ENCODE assay signal across 8 cellular contexts in genomic region chr20:34215711-34216381, GRCh38. TPM values are rescaled to one million over a fixed set of nuclear protein-coding genes. Genes with fewer than 3 reads are reported as not detected.
DNase-seq lines count a peak whose midpoint lies in the region; ATAC-seq and TF ChIP-seq lines count a peak whose summit lies in the region.

No MANE protein-coding gene starts in this region.

- CTCF ChIA-PET in HEK293 (lab: Yijun Ruan, JAX), result interaction anchor here (0.7 kb wide), 1 partner anchor 1481 kb away, joined by 3 read pairs; no protein-coding TSS in a partner anchor

- H3K9me3 ChIP-seq in HEK293 (ENCODE audit: control insufficient read depth, insufficient read depth, low read depth, low read length) (no peaks in the 10 kb centered on the region), stomach (peaks cover 0 to 13% (median 0%) of the 10 kb centered on the region in 4 donors)

- no peak for TF ChIP-seq CTCF in HEK293 (tag by site-specific recombination; IDR thresholded peaks at IDR 0.05)
- no peak for TF ChIP-seq CTCF in foreskin keratinocyte (conservative IDR thresholded peaks at IDR 0.05)
- TF ChIP-seq CTCF in nephron progenitor cell (IDR thresholded peaks at IDR 0.05), result no peak
- no peak for TF ChIP-seq CTCF in stomach (IDR thresholded peaks at IDR 0.05)

- peaks cover 15% of the 10 kb centered on the region for H3K9me3 Mint-ChIP-seq in nephron progenitor cell

- no peaks in the 10 kb centered on the region for H3K4me1 Mint-ChIP-seq in nephron progenitor cell

- in situ Hi-C loops in ACHN (cut with HindIII; ENCODE audit: low pct_ligation_motif_present, low pct_unique_long_range_greater_than_20kb, low sequenced_read_pairs), result no loop called here

- POLR2A ChIA-PET in HEK293 (lab: Yijun Ruan, JAX), result no interaction called here

- TF ChIP-seq EP300 in stomach (IDR thresholded peaks at IDR 0.05), result no peak

- H3K4me3 Mint-ChIP-seq in nephron progenitor cell, result no peak overlapping the region

- no peak overlapping the region for H3K27ac Mint-ChIP-seq in nephron progenitor cell

- 0 to 2% (median 2%) methylated on average over 37 to 49 of the region's 49 CpGs for WGBS in stomach, 5 donors

- intact Hi-C loops in stomach (cut with DNase I; ENCODE audit: low total_unique reads), result no loop called here

- H3K4me3 ChIP-seq in HEK293 (ENCODE audit: low read depth, low read length), result peak overlapping the region; percentile 11
- peak overlapping the region; percentile 37 to 53 (median 48) for H3K4me3 ChIP-seq in stomach

- H3K27ac ChIP-seq in HEK293 (ENCODE audit: extremely low read depth, low read depth, low read length) (peak overlapping the region; percentile 27; the same call in 1 of the 2 replicates), foreskin keratinocyte (no peak overlapping the region), stomach (peak overlapping the region; percentile 51 to 87 (median 72))

- ATAC-seq in foreskin keratinocyte (peak; percentile 90), HG02973 (IDR thresholded peaks at IDR 0.05; ENCODE audit: unreplicated experiment) (no peak)

- DNase-seq in ACHN, result peak; percentile 72
- DNase-seq in NOMO-1 (lab: John Stamatoyannopoulos, UW; ENCODE audit: unreplicated experiment in 2 of 2), result peak; percentile 64 to 71
- peak; percentile 21 for DNase-seq in activated T-helper 9 cell treated with anti-CD3 and anti-CD28 coated beads, Interleukin-2, amount 50 U/mL, for 16 hours (ENCODE audit: low read depth)
- DNase-seq in foreskin keratinocyte, result peak; percentile 5 to 21
- DNase-seq in nephron progenitor cell, result peak; percentile 85
- DNase-seq in stomach, result peak; percentile 88

- no peaks in the 10 kb centered on the region for H3K4me1 ChIP-seq in HEK293 (ENCODE audit: control insufficient read depth, insufficient read depth, low read length)
- peaks cover 3% of the 10 kb centered on the region for H3K4me1 ChIP-seq in foreskin keratinocyte
- peaks cover 0 to 19% (median 14%) of the 10 kb centered on the region in 4 donors for H3K4me1 ChIP-seq in stomach

- H3K27me3 ChIP-seq in foreskin keratinocyte (peaks cover 57% of the 10 kb centered on the region), stomach (peaks cover 0 to 9% (median 0%) of the 10 kb centered on the region in 3 donors)

- no peaks in the 10 kb centered on the region for H3K36me3 ChIP-seq in HEK293 (ENCODE audit: control insufficient read depth in 2 of 2, insufficient read depth in 1 of 2, low read length in 2 of 2)
- no peaks in the 10 kb centered on the region for H3K36me3 ChIP-seq in stomach

- H3K36me3 Mint-ChIP-seq in nephron progenitor cell (ENCODE audit: low read depth), result peaks cover 5% of the 10 kb centered on the region

- TF ChIP-seq POLR2A in stomach (IDR thresholded peaks at IDR 0.05), result no peak

- H3K27me3 Mint-ChIP-seq in nephron progenitor cell (ENCODE audit: low read depth, poor library complexity), result peaks cover 22% of the 10 kb centered on the region

TF ChIP-seq in HEK293, 187 proteins besides CTCF, POLR2A, EP300 and RAD21 (continues in another document):
- no peak for TF ChIP-seq ZNF416 (tag by site-specific recombination; IDR thresholded peaks at IDR 0.05)
- 0 out of 2 replicates have a peak, but pooled peaks have one; percentile 25 for TF ChIP-seq HOXD13 (CRISPR knock-in tag; IDR thresholded peaks at IDR 0.05; ENCODE audit: borderline replicate concordance)
- TF ChIP-seq ZNF175 (tag by site-specific recombination; IDR thresholded peaks at IDR 0.05), result no peak
- TF ChIP-seq OSR2 (tag by site-specific recombination; IDR thresholded peaks at IDR 0.05), result no peak
- TF ChIP-seq BCL11A (tag by site-specific recombination; IDR thresholded peaks at IDR 0.05; ENCODE audit: low read depth), result no peak
- TF ChIP-seq HIC1 (tag by site-specific recombination; IDR thresholded peaks at IDR 0.05), result peak; percentile 77
- TF ChIP-seq ZNF707 (tag by site-specific recombination; IDR thresholded peaks at IDR 0.05), result no peak
- no peak for TF ChIP-seq ZNF843 (tag by site-specific recombination; IDR thresholded peaks at IDR 0.05)
- TF ChIP-seq GLIS1 (tag by site-specific recombination; IDR thresholded peaks at IDR 0.05), result peak; percentile 15; the same call in 1 of the 2 replicates
- peak; percentile 47 for TF ChIP-seq ZFHX2 (tag by site-specific recombination; conservative IDR thresholded peaks at IDR 0.05)
- TF ChIP-seq ZSCAN18 (tag by site-specific recombination; IDR thresholded peaks at IDR 0.05), result no peak
- no peak for TF ChIP-seq ZNF311 (tag by site-specific recombination; IDR thresholded peaks at IDR 0.05; ENCODE audit: borderline replicate concordance)
- TF ChIP-seq ZSCAN30 (tag by site-specific recombination; IDR thresholded peaks at IDR 0.05), result peak; percentile 76
- TF ChIP-seq ZNF202 (tag by site-specific recombination; IDR thresholded peaks at IDR 0.05; ENCODE audit: borderline replicate concordance), result no peak
- TF ChIP-seq ZNF114 (tag by site-specific recombination; IDR thresholded peaks at IDR 0.05), result no peak
- TF ChIP-seq, protein P1, sequence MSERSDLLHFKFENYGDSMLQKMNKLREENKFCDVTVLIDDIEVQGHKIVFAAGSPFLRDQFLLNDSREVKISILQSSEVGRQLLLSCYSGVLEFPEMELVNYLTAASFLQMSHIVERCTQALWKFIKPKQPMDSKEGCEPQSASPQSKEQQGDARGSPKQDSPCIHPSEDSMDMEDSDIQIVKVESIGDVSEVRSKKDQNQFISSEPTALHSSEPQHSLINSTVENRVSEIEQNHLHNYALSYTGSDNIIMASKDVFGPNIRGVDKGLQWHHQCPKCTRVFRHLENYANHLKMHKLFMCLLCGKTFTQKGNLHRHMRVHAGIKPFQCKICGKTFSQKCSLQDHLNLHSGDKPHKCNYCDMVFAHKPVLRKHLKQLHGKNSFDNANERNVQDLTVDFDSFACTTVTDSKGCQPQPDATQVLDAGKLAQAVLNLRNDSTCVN (tag by site-specific recombination; optimal IDR thresholded peaks at IDR 0.05), result peak; percentile 31
- TF ChIP-seq FEZF1 (tag by site-specific recombination; IDR thresholded peaks at IDR 0.05), result no peak
- no peak for TF ChIP-seq ATF2 (tag by site-specific recombination; IDR thresholded peaks at IDR 0.05; ENCODE audit: low read depth)
- TF ChIP-seq ZBTB8A (tag by site-specific recombination; IDR thresholded peaks at IDR 0.05), result peak; percentile 71
- TF ChIP-seq ZNF626 (tag by site-specific recombination; IDR thresholded peaks at IDR 0.05), result no peak
- TF ChIP-seq ZNF560 (tag by site-specific recombination; IDR thresholded peaks at IDR 0.05; ENCODE audit: borderline replicate concordance), result peak; percentile 90
- TF ChIP-seq ZBTB7A (tag by site-specific recombination; IDR thresholded peaks at IDR 0.05; ENCODE audit: low read depth), result no peak
- no peak for TF ChIP-seq ZNF792 (tag by site-specific recombination; IDR thresholded peaks at IDR 0.05)
- 0 out of 2 replicates have a peak, but pooled peaks have one; percentile 16 for TF ChIP-seq EGR2 (tag by site-specific recombination; IDR thresholded peaks at IDR 0.05; ENCODE audit: low read depth)

RNA-seq across cellular contexts. Expression of gene ASIP, which starts 25.4 kb away (rescaled TPM):
- not detected in 2 replicates for total RNA-seq in foreskin keratinocyte
- polyA plus RNA-seq in foreskin keratinocyte, result not detected in 2 replicates
- total RNA-seq in stomach, result not detected
- 1 to 10 TPM in 1 of 3 donors, under 1 TPM in 1, not detected in 1; 0.35 to 1.1 TPM for polyA plus RNA-seq in stomach

Comparison
In these comparisons a context has a peak if more than half of its experiments do, and no peak if none do; other contexts are left out.
1. DNase-seq: peak in every context shown above with its lines; median percentile 88 in stomach; 85 in nephron progenitor cell; 72 in ACHN; 68 in NOMO-1; 21 in activated T-helper 9 cell treated with anti-CD3 and anti-CD28 coated beads, Interleukin-2, amount 50 U/mL, for 16 hours; 13 in foreskin keratinocyte.